8 cellular contexts compared by ENCODE assay signal in the genomic region with DNA sequence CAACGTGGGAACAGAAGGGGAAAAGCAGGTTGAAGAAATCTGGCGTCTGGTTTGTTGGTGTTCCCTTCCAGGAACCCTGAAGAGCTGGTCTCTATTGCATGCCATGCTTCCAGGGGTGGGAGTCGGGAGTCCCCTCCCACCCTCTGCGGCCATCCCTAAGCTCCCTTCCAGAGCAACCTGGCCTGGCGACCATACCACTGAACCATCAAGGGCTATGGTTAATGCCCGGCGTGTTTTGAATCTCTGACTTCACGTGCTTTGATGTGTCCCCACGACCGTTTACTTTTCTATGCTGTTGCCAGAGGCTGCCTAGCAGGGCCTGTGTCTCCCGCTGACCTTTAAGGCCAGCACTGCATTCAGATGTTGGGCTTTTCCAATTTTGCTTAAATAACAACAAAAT. TPM values are rescaled to one million over a fixed set of nuclear protein-coding genes. Genes with fewer than 3 reads are reported as not detected.
DNase-seq lines count a peak whose midpoint lies in the region; TF ChIP-seq lines count a peak whose summit lies in the region.

No MANE protein-coding gene starts in this region.

- H3K36me3 ChIP-seq in HAP-1 (replicated peaks) = no peaks in the 10 kb centered on the region
- H3K36me3 ChIP-seq in SJCRH30 = no peaks in the 10 kb centered on the region
- H3K36me3 ChIP-seq in left ventricle myocardium inferior = no peaks in the 10 kb centered on the region

- TF ChIP-seq CTCF in left ventricle myocardium inferior (IDR thresholded peaks at IDR 0.05; ENCODE audit: borderline replicate concordance) = no peak
- no peak for TF ChIP-seq CTCF in retinal pigment epithelial cell (conservative IDR thresholded peaks at IDR 0.05; ENCODE audit: low read depth, low read length)

- in situ Hi-C loops in HAP-1 (cut with MboI; ENCODE audit: low sequenced_read_pairs) = no loop called here

- H3K27ac ChIP-seq in SJCRH30 (no peak overlapping the region), left ventricle myocardium inferior (replicated peaks) (peak overlapping the region; percentile 95)

- H3K4me1 ChIP-seq in HAP-1 (peaks cover 17% of the 10 kb centered on the region), SJCRH30 (no peaks in the 10 kb centered on the region), left ventricle myocardium inferior (peaks cover 54% of the 10 kb centered on the region)

- peak overlapping the region; percentile 44 for H3K4me3 ChIP-seq in HAP-1
- peak overlapping the region; percentile 66 for H3K4me3 ChIP-seq in SJCRH30
- H3K4me3 ChIP-seq in left ventricle myocardium inferior = peak overlapping the region; percentile 77
- peak overlapping the region; percentile 76 for H3K4me3 ChIP-seq in retinal pigment epithelial cell (ENCODE audit: low read length)

- H3K9me3 ChIP-seq in HAP-1 (no peaks in the 10 kb centered on the region), SJCRH30 (replicated peaks) (no peaks in the 10 kb centered on the region), left ventricle myocardium inferior (replicated peaks) (no peaks in the 10 kb centered on the region)

- intact Hi-C loops in left ventricle myocardium inferior (cut with micrococcal nuclease) = no loop called here

- H3K27me3 ChIP-seq in HAP-1 (ENCODE audit: low read depth) (no peaks in the 10 kb centered on the region), SJCRH30 (no peaks in the 10 kb centered on the region), left ventricle myocardium inferior (ENCODE audit: low read depth) (no peaks in the 10 kb centered on the region)

- DNase-seq in HAP-1 (ENCODE audit: low spot score in 2 of 2) (no peak), SJCRH30 (peak in 1 of 2 experiments; percentile 1), left ventricle myocardium inferior (no peak), retinal pigment epithelial cell (ENCODE audit: low read depth) (no peak), pons (ENCODE audit: low spot score) (no peak), hippocampal formation (lab: John Stamatoyannopoulos, UW) (no peak), NCI-H2029 (lab: John Stamatoyannopoulos, UW) (no peak)
- DNase-seq in stimulated activated CD4-positive, alpha-beta T cell treated with anti-CD3 and anti-CD28 coated beads, Interleukin-2, amount 100 ng/mL, for 24 hours = no peak

RNA-seq across cellular contexts. Expression of a gene that starts 0.7 kb away (rescaled TPM):
- total RNA-seq in SJCRH30 (2014; rRNA removed; shearing (Covaris generic)) = 9.2 and 12.6 TPM in 2 replicates
- total RNA-seq in left ventricle myocardium inferior = 23.1 TPM
